Comparison of ENCODE assay signal across 2 cellular contexts in the genomic region with DNA sequence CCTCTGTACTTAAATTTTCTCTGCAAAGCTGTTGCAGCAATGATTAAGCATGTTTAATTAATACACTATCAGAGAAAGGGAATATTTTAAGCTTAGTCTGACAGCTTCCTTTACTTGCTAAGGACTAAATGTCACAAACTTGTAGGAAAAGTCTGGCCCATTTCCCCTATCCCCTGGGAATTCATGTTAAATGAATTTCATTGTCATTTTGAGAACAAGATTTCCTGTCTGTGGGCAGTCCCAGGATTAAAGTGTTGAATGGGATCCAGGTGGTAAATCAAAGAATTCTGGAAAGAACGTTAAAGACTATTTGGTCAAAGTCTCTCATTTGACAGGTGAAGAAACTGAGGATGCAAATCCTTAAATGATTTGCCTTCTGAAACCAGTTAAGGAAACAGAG.
TF ChIP-seq lines count a peak whose summit lies in the region.

No MANE protein-coding gene starts in this region.

TF ChIP-seq in GM23338, 12 proteins besides CTCF, POLR2A, EP300 and RAD21 (continues in another document):
- no peak for TF ChIP-seq REST (IDR thresholded peaks at IDR 0.05; ENCODE audit: unreplicated experiment)
- TF ChIP-seq CREB1 (CRISPR knock-in tag; IDR thresholded peaks at IDR 0.05; ENCODE audit: low read depth): no peak
- no peak for TF ChIP-seq ZNF114 (CRISPR knock-in tag; IDR thresholded peaks at IDR 0.05)
- TF ChIP-seq, protein P1, sequence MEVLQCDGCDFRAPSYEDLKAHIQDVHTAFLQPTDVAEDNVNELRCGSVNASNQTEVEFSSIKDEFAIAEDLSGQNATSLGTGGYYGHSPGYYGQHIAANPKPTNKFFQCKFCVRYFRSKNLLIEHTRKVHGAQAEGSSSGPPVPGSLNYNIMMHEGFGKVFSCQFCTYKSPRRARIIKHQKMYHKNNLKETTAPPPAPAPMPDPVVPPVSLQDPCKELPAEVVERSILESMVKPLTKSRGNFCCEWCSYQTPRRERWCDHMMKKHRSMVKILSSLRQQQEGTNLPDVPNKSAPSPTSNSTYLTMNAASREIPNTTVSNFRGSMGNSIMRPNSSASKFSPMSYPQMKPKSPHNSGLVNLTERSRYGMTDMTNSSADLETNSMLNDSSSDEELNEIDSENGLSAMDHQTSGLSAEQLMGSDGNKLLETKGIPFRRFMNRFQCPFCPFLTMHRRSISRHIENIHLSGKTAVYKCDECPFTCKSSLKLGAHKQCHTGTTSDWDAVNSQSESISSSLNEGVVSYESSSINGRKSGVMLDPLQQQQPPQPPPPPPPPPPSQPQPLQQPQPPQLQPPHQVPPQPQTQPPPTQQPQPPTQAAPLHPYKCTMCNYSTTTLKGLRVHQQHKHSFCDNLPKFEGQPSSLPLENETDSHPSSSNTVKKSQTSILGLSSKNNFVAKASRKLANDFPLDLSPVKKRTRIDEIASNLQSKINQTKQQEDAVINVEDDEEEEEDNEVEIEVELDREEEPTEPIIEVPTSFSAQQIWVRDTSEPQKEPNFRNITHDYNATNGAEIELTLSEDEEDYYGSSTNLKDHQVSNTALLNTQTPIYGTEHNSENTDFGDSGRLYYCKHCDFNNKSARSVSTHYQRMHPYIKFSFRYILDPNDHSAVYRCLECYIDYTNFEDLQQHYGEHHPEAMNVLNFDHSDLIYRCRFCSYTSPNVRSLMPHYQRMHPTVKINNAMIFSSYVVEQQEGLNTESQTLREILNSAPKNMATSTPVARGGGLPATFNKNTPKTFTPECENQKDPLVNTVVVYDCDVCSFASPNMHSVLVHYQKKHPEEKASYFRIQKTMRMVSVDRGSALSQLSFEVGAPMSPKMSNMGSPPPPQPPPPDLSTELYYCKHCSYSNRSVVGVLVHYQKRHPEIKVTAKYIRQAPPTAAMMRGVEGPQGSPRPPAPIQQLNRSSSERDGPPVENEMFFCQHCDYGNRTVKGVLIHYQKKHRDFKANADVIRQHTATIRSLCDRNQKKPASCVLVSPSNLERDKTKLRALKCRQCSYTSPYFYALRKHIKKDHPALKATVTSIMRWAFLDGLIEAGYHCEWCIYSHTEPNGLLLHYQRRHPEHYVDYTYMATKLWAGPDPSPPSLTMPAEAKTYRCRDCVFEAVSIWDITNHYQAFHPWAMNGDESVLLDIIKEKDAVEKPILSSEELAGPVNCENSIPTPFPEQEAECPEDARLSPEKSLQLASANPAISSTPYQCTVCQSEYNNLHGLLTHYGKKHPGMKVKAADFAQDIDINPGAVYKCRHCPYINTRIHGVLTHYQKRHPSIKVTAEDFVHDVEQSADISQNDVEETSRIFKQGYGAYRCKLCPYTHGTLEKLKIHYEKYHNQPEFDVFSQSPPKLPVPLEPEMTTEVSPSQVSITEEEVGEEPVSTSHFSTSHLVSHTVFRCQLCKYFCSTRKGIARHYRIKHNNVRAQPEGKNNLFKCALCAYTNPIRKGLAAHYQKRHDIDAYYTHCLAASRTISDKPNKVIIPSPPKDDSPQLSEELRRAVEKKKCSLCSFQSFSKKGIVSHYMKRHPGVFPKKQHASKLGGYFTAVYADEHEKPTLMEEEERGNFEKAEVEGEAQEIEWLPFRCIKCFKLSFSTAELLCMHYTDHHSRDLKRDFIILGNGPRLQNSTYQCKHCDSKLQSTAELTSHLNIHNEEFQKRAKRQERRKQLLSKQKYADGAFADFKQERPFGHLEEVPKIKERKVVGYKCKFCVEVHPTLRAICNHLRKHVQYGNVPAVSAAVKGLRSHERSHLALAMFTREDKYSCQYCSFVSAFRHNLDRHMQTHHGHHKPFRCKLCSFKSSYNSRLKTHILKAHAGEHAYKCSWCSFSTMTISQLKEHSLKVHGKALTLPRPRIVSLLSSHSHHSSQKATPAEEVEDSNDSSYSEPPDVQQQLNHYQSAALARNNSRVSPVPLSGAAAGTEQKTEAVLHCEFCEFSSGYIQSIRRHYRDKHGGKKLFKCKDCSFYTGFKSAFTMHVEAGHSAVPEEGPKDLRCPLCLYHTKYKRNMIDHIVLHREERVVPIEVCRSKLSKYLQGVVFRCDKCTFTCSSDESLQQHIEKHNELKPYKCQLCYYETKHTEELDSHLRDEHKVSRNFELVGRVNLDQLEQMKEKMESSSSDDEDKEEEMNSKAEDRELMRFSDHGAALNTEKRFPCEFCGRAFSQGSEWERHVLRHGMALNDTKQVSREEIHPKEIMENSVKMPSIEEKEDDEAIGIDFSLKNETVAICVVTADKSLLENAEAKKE (CRISPR knock-in tag; IDR thresholded peaks at IDR 0.05): no peak
- TF ChIP-seq EZH2phosphoT487 (IDR thresholded peaks at IDR 0.05; ENCODE audit: unreplicated experiment): no peak
- TF ChIP-seq EZH2 (IDR thresholded peaks at IDR 0.05; ENCODE audit: low read depth, unreplicated experiment): no peak
- no peak for TF ChIP-seq ETS1 (IDR thresholded peaks at IDR 0.05)
- no peak for TF ChIP-seq STAT1 (IDR thresholded peaks at IDR 0.05; ENCODE audit: unreplicated experiment)
- no peak for TF ChIP-seq ZNF331 (CRISPR knock-in tag; IDR thresholded peaks at IDR 0.05; ENCODE audit: low read depth)
- TF ChIP-seq JUNB (IDR thresholded peaks at IDR 0.05; ENCODE audit: unreplicated experiment): no peak

TF ChIP-seq in WTC11, 78 proteins besides CTCF, POLR2A, EP300 and RAD21 (continued from another document):
- TF ChIP-seq AFF4 (CRISPR knock-in tag; IDR thresholded peaks at IDR 0.05; ENCODE audit: borderline replicate concordance) (no peak), GTF2I (CRISPR knock-in tag; conservative IDR thresholded peaks at IDR 0.05) (no peak)
- TF ChIP-seq, protein P2, sequence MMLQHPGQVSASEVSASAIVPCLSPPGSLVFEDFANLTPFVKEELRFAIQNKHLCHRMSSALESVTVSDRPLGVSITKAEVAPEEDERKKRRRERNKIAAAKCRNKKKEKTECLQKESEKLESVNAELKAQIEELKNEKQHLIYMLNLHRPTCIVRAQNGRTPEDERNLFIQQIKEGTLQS (CRISPR knock-in tag; conservative IDR thresholded peaks at IDR 0.05): no peak
- TF ChIP-seq, protein P3, sequence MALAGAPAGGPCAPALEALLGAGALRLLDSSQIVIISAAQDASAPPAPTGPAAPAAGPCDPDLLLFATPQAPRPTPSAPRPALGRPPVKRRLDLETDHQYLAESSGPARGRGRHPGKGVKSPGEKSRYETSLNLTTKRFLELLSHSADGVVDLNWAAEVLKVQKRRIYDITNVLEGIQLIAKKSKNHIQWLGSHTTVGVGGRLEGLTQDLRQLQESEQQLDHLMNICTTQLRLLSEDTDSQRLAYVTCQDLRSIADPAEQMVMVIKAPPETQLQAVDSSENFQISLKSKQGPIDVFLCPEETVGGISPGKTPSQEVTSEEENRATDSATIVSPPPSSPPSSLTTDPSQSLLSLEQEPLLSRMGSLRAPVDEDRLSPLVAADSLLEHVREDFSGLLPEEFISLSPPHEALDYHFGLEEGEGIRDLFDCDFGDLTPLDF (CRISPR knock-in tag; IDR thresholded peaks at IDR 0.05): no peak
